ENCODE assay signal across 9 cellular contexts in genomic region chr18:44507729-44508325, GRCh38.
DNase-seq lines count a peak whose midpoint lies in the region; ATAC-seq and TF ChIP-seq lines count a peak whose summit lies in the region.
"Had no signal": no experiment of that assay in that cellular context is flagged by ENCODE, and none has a peak within 500 bp of the region (broad histone marks: within the 10 kb centered on the region; RNA-seq: fewer than 3 reads in every experiment).

No MANE protein-coding gene starts in this region.

- H3K9me3 ChIP-seq in neural progenitor cell (ENCODE audit: low read depth), result no peaks in the 10 kb centered on the region

- peak overlapping the region; percentile 22 for H3K4me3 ChIP-seq in coronary artery
- H3K4me3 ChIP-seq in neural progenitor cell, result no peak overlapping the region
- H3K4me3 ChIP-seq: skin epidermis had no signal

- H3K4me1 Mint-ChIP-seq in neural progenitor cell, result no peaks in the 10 kb centered on the region

- H3K4me2 ChIP-seq in neural progenitor cell, result no peak overlapping the region

- H3K27me3 ChIP-seq in neural progenitor cell, result no peaks in the 10 kb centered on the region

- H3K27ac ChIP-seq in coronary artery (peak overlapping the region in 1 of 2 donors; percentile 62), neural progenitor cell (no peak overlapping the region)

- H3K9ac ChIP-seq in neural progenitor cell, result no peak overlapping the region

- H3K27ac Mint-ChIP-seq in neural progenitor cell, result no peak overlapping the region

- no peaks in the 10 kb centered on the region for H4K20me1 ChIP-seq in neural progenitor cell (ENCODE audit: low read depth)

- no peak for DNase-seq in coronary artery (ENCODE audit: low spot score)
- DNase-seq in sciatic nerve (ENCODE audit: low spot score), result peak; percentile 60
- DNase-seq in neural progenitor cell (ENCODE audit: low spot score), result no peak
- no peak for DNase-seq in D341Med (ENCODE audit: low spot score)
- no peak for DNase-seq in NCI-H748 (lab: John Stamatoyannopoulos, UW; ENCODE audit: unreplicated experiment)

- H3K36me3 ChIP-seq in neural progenitor cell, result no peaks in the 10 kb centered on the region

- no peaks in the 10 kb centered on the region for H3F3A ChIP-seq in neural progenitor cell (ENCODE audit: low read depth)

- peaks cover 2% of the 10 kb centered on the region for H3K27me3 Mint-ChIP-seq in neural progenitor cell (ENCODE audit: insufficient read depth, low read depth)

- intact Hi-C loops in sciatic nerve (cut with DNase I), result no loop called here

- no peak overlapping the region for H3K4me3 Mint-ChIP-seq in neural progenitor cell

- no peaks in the 10 kb centered on the region for H3K9me3 Mint-ChIP-seq in neural progenitor cell

- no peaks in the 10 kb centered on the region for H3K4me1 ChIP-seq in neural progenitor cell

- TF ChIP-seq CTCF in coronary artery (IDR thresholded peaks at IDR 0.05) (no peak), neural progenitor cell (IDR thresholded peaks at IDR 0.05) (no peak)

- ATAC-seq in GM19463 (IDR thresholded peaks at IDR 0.05; ENCODE audit: unreplicated experiment), result peak; percentile 66
- ATAC-seq in HG03457 (IDR thresholded peaks at IDR 0.05; ENCODE audit: unreplicated experiment), result peak; percentile 85
- ATAC-seq in sciatic nerve, result peak; percentile 92
- ATAC-seq in GM19455 (IDR thresholded peaks at IDR 0.05; ENCODE audit: unreplicated experiment), result no peak

- H3K36me3 Mint-ChIP-seq in neural progenitor cell, result no peaks in the 10 kb centered on the region

- no peaks in the 10 kb centered on the region for H3K79me2 ChIP-seq in neural progenitor cell (ENCODE audit: low read depth)

- no peak overlapping the region for H2AFZ ChIP-seq in neural progenitor cell (replicated peaks)
